8 cellular contexts compared by ENCODE assay signal in the genomic region with DNA sequence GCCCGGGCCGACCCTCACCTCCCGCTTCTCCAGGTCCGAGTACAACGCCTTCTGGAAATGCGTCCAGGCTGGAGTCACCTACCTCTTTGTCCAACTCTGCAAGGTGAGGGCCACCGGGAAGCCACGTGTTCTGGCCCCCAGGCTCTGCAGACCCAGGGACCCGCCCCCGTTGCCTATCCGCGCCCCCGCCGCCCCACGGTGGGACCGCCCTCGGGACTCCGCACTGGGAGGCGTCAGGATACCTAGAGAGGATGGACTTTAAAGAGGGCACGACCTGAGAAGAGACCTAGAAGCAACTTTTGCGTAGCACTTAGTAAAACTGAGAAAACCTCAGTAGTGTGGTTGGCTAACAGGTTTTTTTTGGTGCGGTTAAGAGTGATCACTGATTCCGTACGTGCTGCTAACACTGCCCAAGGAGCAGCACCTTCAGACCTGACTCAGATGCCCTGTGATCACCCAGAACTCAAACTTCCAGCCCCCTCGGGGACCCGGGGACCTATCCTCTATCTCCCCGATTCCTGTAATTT. TPM values are rescaled to one million over a fixed set of nuclear protein-coding genes. Genes with fewer than 3 reads are reported as not detected.
DNase-seq lines count a peak whose midpoint lies in the region; ATAC-seq and TF ChIP-seq lines count a peak whose summit lies in the region.

No MANE protein-coding gene starts in this region.

- H3K27ac ChIP-seq in SJCRH30 = peak overlapping the region; percentile 71
- peak overlapping the region; percentile 71 to 91 (median 87) for H3K27ac ChIP-seq in spleen

- 2 to 3% (median 2%) methylated on average over 20 to 27 of the region's 27 CpGs for WGBS in spleen, 5 donors

- no peaks in the 10 kb centered on the region for H3K9me3 Mint-ChIP-seq in activated naive CD8-positive, alpha-beta T cell treated with anti-CD3 and anti-CD28 coated beads, Interleukin-2, amount 10 ng/mL, durations not matched to agents 7 days and 5 days

- peaks cover 4% of the 10 kb centered on the region; the same call in 1 of the 2 replicates for H3K4me1 ChIP-seq in SJCRH30
- peaks cover 17 to 47% (median 30%) of the 10 kb centered on the region in 6 donors for H3K4me1 ChIP-seq in spleen

- H3K27me3 ChIP-seq in SJCRH30 = no peaks in the 10 kb centered on the region
- H3K27me3 ChIP-seq in spleen (replicated peaks in 1 of 7) = no peaks in the 10 kb centered on the region

- intact Hi-C loops in spleen (cut with DNase I; ENCODE audit: low total_unique reads) = no loop called here

- peak overlapping the region; percentile 84 for H3K4me3 ChIP-seq in SJCRH30
- H3K4me3 ChIP-seq in spleen = peak overlapping the region; percentile 64 to 93 (median 76)

- TF ChIP-seq POLR2A in spleen (IDR thresholded peaks at IDR 0.05) = peak in 1 of 3 donors; percentile 0

- H3K4me3 Mint-ChIP-seq in activated naive CD8-positive, alpha-beta T cell treated with anti-CD3 and anti-CD28 coated beads, Interleukin-2, amount 10 ng/mL, durations not matched to agents 7 days and 5 days = peak overlapping the region; percentile 91

- H3K27ac Mint-ChIP-seq in activated naive CD8-positive, alpha-beta T cell treated with anti-CD3 and anti-CD28 coated beads, Interleukin-2, amount 10 ng/mL, durations not matched to agents 7 days and 5 days = peak overlapping the region; percentile 91

- ATAC-seq in HG03139 (IDR thresholded peaks at IDR 0.05; ENCODE audit: unreplicated experiment) = peak; percentile 28
- peak; percentile 55 for ATAC-seq in activated naive CD8-positive, alpha-beta T cell treated with anti-CD3 and anti-CD28 coated beads, Interleukin-2, amount 10 ng/mL, durations not matched to agents 7 days and 5 days (ENCODE audit: low read depth)

- POLR2A ChIA-PET in activated naive CD8-positive, alpha-beta T cell treated with anti-CD3 and anti-CD28 coated beads, Interleukin-2, amount 10 ng/mL, durations not matched to agents 7 days and 5 days (lab: Charles Lee) = no interaction called here

- H3K27me3 Mint-ChIP-seq in activated naive CD8-positive, alpha-beta T cell treated with anti-CD3 and anti-CD28 coated beads, Interleukin-2, amount 10 ng/mL, durations not matched to agents 7 days and 5 days = no peaks in the 10 kb centered on the region

- no peak for TF ChIP-seq CTCF in spleen (IDR thresholded peaks at IDR 0.05 in 8 of 11, conservative IDR thresholded peaks at IDR 0.05 in 3 of 11)

- H3K36me3 Mint-ChIP-seq in activated naive CD8-positive, alpha-beta T cell treated with anti-CD3 and anti-CD28 coated beads, Interleukin-2, amount 10 ng/mL, durations not matched to agents 7 days and 5 days = no peaks in the 10 kb centered on the region

- DNase-seq in NCI-H82 (lab: John Stamatoyannopoulos, UW) = peak; percentile 56
- DNase-seq in NCI-H82 treated with DMSO at 0.1 percent for 48 hours (lab: John Stamatoyannopoulos, UW; ENCODE audit: unreplicated experiment) = no peak
- DNase-seq in SJCRH30 = peak; percentile 50 to 53
- DNase-seq in activated naive CD8-positive, alpha-beta T cell treated with anti-CD3 and anti-CD28 coated beads, Interleukin-2, amount 10 ng/mL, durations not matched to agents 7 days and 5 days = peak; percentile 68
- peak; percentile 66 for DNase-seq in hepatic stellate cell (ENCODE audit: low spot score)
- DNase-seq in spleen = peak; percentile 86
- no peak for DNase-seq in KG1 (lab: John Stamatoyannopoulos, UW)

- H3K4me1 Mint-ChIP-seq in activated naive CD8-positive, alpha-beta T cell treated with anti-CD3 and anti-CD28 coated beads, Interleukin-2, amount 10 ng/mL, durations not matched to agents 7 days and 5 days = peaks cover 23% of the 10 kb centered on the region

- no peaks in the 10 kb centered on the region for H3K9me3 ChIP-seq in SJCRH30 (replicated peaks)
- H3K9me3 ChIP-seq in spleen = no peaks in the 10 kb centered on the region

- H3K36me3 ChIP-seq in SJCRH30 (no peaks in the 10 kb centered on the region), spleen (peaks cover 0 to 42% (median 2%) of the 10 kb centered on the region in 6 donors)

RNA-seq across cellular contexts. Expression of a gene that starts 0.5 kb away (rescaled TPM):
- total RNA-seq in SJCRH30 (2014; rRNA removed; shearing (Covaris generic)) = 110 TPM in 2 replicates
- total RNA-seq in activated naive CD8-positive, alpha-beta T cell treated with anti-CD3 and anti-CD28 coated beads, Interleukin-2, amount 10 ng/mL, durations not matched to agents 7 days and 5 days = 10 to 100 TPM; 37.2 to 38.2 TPM
- total RNA-seq in spleen = 10 to 100 TPM; 47.6 to 67.7 (median 50.4) TPM
- 10 to 100 TPM; 57.9 to 88.7 (median 78.7) TPM for polyA plus RNA-seq in spleen

RNA-seq across cellular contexts. Expression of a gene that starts 12.7 kb away (rescaled TPM):
- total RNA-seq in SJCRH30 (2014; rRNA removed; shearing (Covaris generic)) = not detected in 2 replicates
- not detected for total RNA-seq in activated naive CD8-positive, alpha-beta T cell treated with anti-CD3 and anti-CD28 coated beads, Interleukin-2, amount 10 ng/mL, durations not matched to agents 7 days and 5 days
- total RNA-seq in spleen = under 1 TPM in 1 of 7 donors, not detected in 6; 0.17 TPM
- polyA plus RNA-seq in spleen = under 1 TPM in 2 of 3 donors, not detected in 1; 0.13 to 0.14 TPM

RNA-seq across cellular contexts. Expression of a gene that starts 17.5 kb away (rescaled TPM):
- total RNA-seq in SJCRH30 (2014; rRNA removed; shearing (Covaris generic)) = 0.14 TPM in 1 of 2 replicates, not detected in the other
- total RNA-seq in activated naive CD8-positive, alpha-beta T cell treated with anti-CD3 and anti-CD28 coated beads, Interleukin-2, amount 10 ng/mL, durations not matched to agents 7 days and 5 days = not detected
- not detected for total RNA-seq in spleen
- not detected for polyA plus RNA-seq in spleen

RNA-seq across cellular contexts. Expression of a gene that starts 17.8 kb away (rescaled TPM):
- total RNA-seq in SJCRH30 (2014; rRNA removed; shearing (Covaris generic)) = not detected in 2 replicates
- not detected for total RNA-seq in activated naive CD8-positive, alpha-beta T cell treated with anti-CD3 and anti-CD28 coated beads, Interleukin-2, amount 10 ng/mL, durations not matched to agents 7 days and 5 days
- not detected for total RNA-seq in spleen
- under 1 TPM; 0.05 to 0.33 (median 0.19) TPM for polyA plus RNA-seq in spleen

RNA-seq across cellular contexts. Expression of a gene that starts 32.5 kb away (rescaled TPM):
- total RNA-seq in SJCRH30 (2014; rRNA removed; shearing (Covaris generic)) = not detected in 2 replicates
- 1 to 10 TPM; 2.5 to 3.5 TPM for total RNA-seq in activated naive CD8-positive, alpha-beta T cell treated with anti-CD3 and anti-CD28 coated beads, Interleukin-2, amount 10 ng/mL, durations not matched to agents 7 days and 5 days
- 10 to 100 TPM in 2 of 7 donors, 1 to 10 TPM in 5; 2.5 to 17.9 (median 4.4) TPM for total RNA-seq in spleen
- 10 to 100 TPM in 2 of 3 donors, 1 to 10 TPM in 1; 7.2 to 15.3 (median 10.7) TPM for polyA plus RNA-seq in spleen

Comparison
In these comparisons a context has a peak if more than half of its experiments do, and no peak if none do; other contexts are left out.
1. DNase-seq: peak in NCI-H82 (single experiment), SJCRH30 (2 of 2), activated naive CD8-positive, alpha-beta T cell treated with anti-CD3 and anti-CD28 coated beads, Interleukin-2, amount 10 ng/mL, durations not matched to agents 7 days and 5 days (single experiment), hepatic stellate cell (single experiment) and spleen (single experiment); none in NCI-H82 treated with DMSO at 0.1 percent for 48 hours (single experiment) and KG1 (single experiment).